ENCODE assay signal across 23 cellular contexts in the genomic region with DNA sequence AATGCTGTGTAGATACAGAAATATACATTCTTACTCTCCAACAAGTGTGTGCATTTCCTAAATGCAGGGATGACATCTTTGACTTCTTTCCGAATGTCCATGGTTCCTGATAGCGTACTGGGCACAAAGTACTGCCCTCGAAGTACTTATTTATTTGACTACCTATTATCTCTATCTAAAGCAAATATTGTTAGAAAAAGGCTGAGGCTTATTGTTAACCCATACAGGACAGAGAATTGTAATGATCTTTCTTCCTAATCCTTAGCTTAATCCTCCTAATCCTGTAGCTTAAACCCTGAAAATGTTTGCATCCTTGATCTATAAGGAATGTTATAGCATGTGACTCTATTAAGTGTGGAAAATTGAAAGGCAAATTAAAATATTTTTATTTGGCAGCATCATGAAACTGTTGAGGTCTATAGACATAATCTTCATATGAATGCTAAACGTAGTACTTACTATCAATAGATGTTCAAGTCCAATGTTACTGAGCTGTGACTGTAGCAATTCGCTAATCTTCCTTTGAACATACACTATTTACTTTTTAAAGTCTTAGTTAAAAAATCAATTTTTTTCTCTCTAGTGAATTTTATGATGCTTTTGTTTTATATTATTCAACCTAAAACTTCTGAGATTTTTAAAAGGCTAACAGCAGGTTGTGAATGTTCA.
DNase-seq lines count a peak whose midpoint lies in the region; ATAC-seq and TF ChIP-seq lines count a peak whose summit lies in the region.
"Had no signal": no experiment of that assay in that cellular context is flagged by ENCODE, and none has a peak within 500 bp of the region (broad histone marks: within the 10 kb centered on the region; RNA-seq: fewer than 3 reads in every experiment).

No MANE protein-coding gene starts in this region.

- H3K9me3 Mint-ChIP-seq in type B pancreatic cell: no peaks in the 10 kb centered on the region
- H3K9me3 Mint-ChIP-seq: activated naive CD8-positive, alpha-beta T cell treated with anti-CD3 and anti-CD28 coated beads, Interleukin-2, amount 10 ng/mL, durations not matched to agents 7 days and 5 days; CD8-positive, alpha-beta T cell; natural killer cell had no signal

- no peak overlapping the region for H3K4me3 Mint-ChIP-seq in type B pancreatic cell
- H3K4me3 Mint-ChIP-seq: activated naive CD8-positive, alpha-beta T cell treated with anti-CD3 and anti-CD28 coated beads, Interleukin-2, amount 10 ng/mL, durations not matched to agents 7 days and 5 days; CD8-positive, alpha-beta T cell; natural killer cell had no signal

- H3K4me1 ChIP-seq in GM23248 (ENCODE audit: insufficient read depth): peaks cover 29% of the 10 kb centered on the region
- peaks cover 20% of the 10 kb centered on the region for H3K4me1 ChIP-seq in smooth muscle cell (ENCODE audit: low read depth)

- WGBS in GM23248 (ENCODE audit: low coverage in 1 of 2, low lambda C conversion rate in 2 of 2, missing lambda C conversion rate in 2 of 2), 2 experiments: 98% methylated on average over 5 of the region's 5 CpGs
- WGBS in smooth muscle cell (ENCODE audit: low lambda C conversion rate): 50% methylated on average over 5 of the region's 5 CpGs

- H4K20me1 ChIP-seq in GM23248 (ENCODE audit: insufficient read depth) (no peaks in the 10 kb centered on the region), smooth muscle cell (ENCODE audit: low read depth) (no peaks in the 10 kb centered on the region)

- no peak overlapping the region for H3K27ac Mint-ChIP-seq in type B pancreatic cell
- H3K27ac Mint-ChIP-seq: activated naive CD8-positive, alpha-beta T cell treated with anti-CD3 and anti-CD28 coated beads, Interleukin-2, amount 10 ng/mL, durations not matched to agents 7 days and 5 days; CD8-positive, alpha-beta T cell; natural killer cell had no signal

- H3K79me2 ChIP-seq in GM23248 (ENCODE audit: insufficient read depth): no peaks in the 10 kb centered on the region
- H3K79me2 ChIP-seq in smooth muscle cell (ENCODE audit: low read depth): no peaks in the 10 kb centered on the region

- H3K36me3 ChIP-seq in GM23248 (ENCODE audit: low read depth) (no peaks in the 10 kb centered on the region), smooth muscle cell (ENCODE audit: low read depth) (no peaks in the 10 kb centered on the region)
- H3K36me3 ChIP-seq: gastroesophageal sphincter had no signal

- in situ Hi-C loops in GM23248 (cut with MboI): loop anchor here (25.0 kb wide), 1 partner anchor 246 kb away; no protein-coding TSS in a partner anchor

- no peaks in the 10 kb centered on the region for H3K9me3 ChIP-seq in GM23248 (ENCODE audit: low read depth)
- H3K9me3 ChIP-seq in smooth muscle cell (replicated peaks; ENCODE audit: low read depth): no peaks in the 10 kb centered on the region
- H3K9me3 ChIP-seq: gastroesophageal sphincter had no signal

- peaks cover 9% of the 10 kb centered on the region for H3K4me1 Mint-ChIP-seq in type B pancreatic cell (ENCODE audit: unreplicated experiment)

- DNase-seq in GM23248 (no peak), NCI-H82 (lab: John Stamatoyannopoulos, UW) (peak; percentile 81), left lobe of liver (ENCODE audit: low spot score) (no peak), smooth muscle cell (lab: John Stamatoyannopoulos, UW; ENCODE audit: unreplicated experiment) (no peak), type B pancreatic cell (ENCODE audit: extremely low spot score, unreplicated experiment) (no peak)
- DNase-seq: activated CD4-positive, alpha-beta T cell treated with anti-CD3 and anti-CD28 coated beads for 4 hours; activated CD8-positive, alpha-beta memory T cell treated with anti-CD3 and anti-CD28 coated beads for 24 hours; activated gamma-delta T cell; activated naive CD8-positive, alpha-beta T cell treated with anti-CD3 and anti-CD28 coated beads, Interleukin-2, amount 10 ng/mL, durations not matched to agents 7 days and 5 days; CD8-positive, alpha-beta T cell; cerebellar nuclear complex; dorsolateral prefrontal cortex; H7; hippocampal formation; midbrain; natural killer cell; NCI-H2081 treated with DMSO at 0.1 percent for 48 hours; NK-92 treated with Interleukin-12 subunit alpha and Interleukin-12 subunit beta, amount 100 ng/mL, for 24 hours; SHP77; stimulated activated CD4-positive, alpha-beta T cell treated with anti-CD3 and anti-CD28 coated beads, Interleukin-2, amount 100 ng/mL, for 24 hours had no signal

- H3K9me2 ChIP-seq in GM23248 (ENCODE audit: insufficient read depth): no peaks in the 10 kb centered on the region

- H3K9ac ChIP-seq in GM23248 (no peak overlapping the region), smooth muscle cell (ENCODE audit: low read depth) (peak overlapping the region; percentile 42)

- TF ChIP-seq CTCF in smooth muscle cell (IDR thresholded peaks at IDR 0.05; ENCODE audit: borderline replicate concordance, insufficient read depth, poor library complexity, severe bottlenecking): no peak
- TF ChIP-seq CTCF in type B pancreatic cell (conservative IDR thresholded peaks at IDR 0.05): no peak

- H3F3A ChIP-seq in GM23248 (ENCODE audit: insufficient read depth) (peaks cover 26% of the 10 kb centered on the region), smooth muscle cell (ENCODE audit: low read depth) (peaks cover 18% of the 10 kb centered on the region)

- no peaks in the 10 kb centered on the region for H3K27me3 ChIP-seq in GM23248 (replicated peaks; ENCODE audit: insufficient read depth)
- H3K27me3 ChIP-seq in smooth muscle cell (ENCODE audit: low read depth): no peaks in the 10 kb centered on the region
- H3K27me3 ChIP-seq: dorsolateral prefrontal cortex, gastroesophageal sphincter had no signal

- H2AFZ ChIP-seq in GM23248: no peak overlapping the region
- no peak overlapping the region for H2AFZ ChIP-seq in smooth muscle cell (ENCODE audit: low read depth)

- H3K4me2 ChIP-seq in GM23248 (ENCODE audit: unreplicated experiment) (peak overlapping the region; percentile 41), smooth muscle cell (peak overlapping the region; percentile 70)

- ATAC-seq in left lobe of liver (peak; percentile 62), GM21390 (IDR thresholded peaks at IDR 0.05; ENCODE audit: unreplicated experiment) (no peak), HG03354 (IDR thresholded peaks at IDR 0.05; ENCODE audit: poor library complexity, severe bottlenecking, unreplicated experiment) (no peak)
- ATAC-seq: CD8-positive, alpha-beta T cell; natural killer cell had no signal

- H3K27me3 Mint-ChIP-seq in type B pancreatic cell: peaks cover 4% of the 10 kb centered on the region
- H3K27me3 Mint-ChIP-seq: activated naive CD8-positive, alpha-beta T cell treated with anti-CD3 and anti-CD28 coated beads, Interleukin-2, amount 10 ng/mL, durations not matched to agents 7 days and 5 days had no signal

- H3K27ac ChIP-seq in GM23248 (peak overlapping the region; percentile 52; the same call in 1 of the 2 replicates), smooth muscle cell (ENCODE audit: low read depth) (peak overlapping the region; percentile 88)
- H3K27ac ChIP-seq: gastroesophageal sphincter had no signal

- H3K4me3 ChIP-seq in GM23248: no peak overlapping the region
- no peak overlapping the region for H3K4me3 ChIP-seq in smooth muscle cell
- H3K4me3 ChIP-seq: dorsolateral prefrontal cortex, gastroesophageal sphincter had no signal

- no peaks in the 10 kb centered on the region for H3K36me3 Mint-ChIP-seq in type B pancreatic cell
- H3K36me3 Mint-ChIP-seq: activated naive CD8-positive, alpha-beta T cell treated with anti-CD3 and anti-CD28 coated beads, Interleukin-2, amount 10 ng/mL, durations not matched to agents 7 days and 5 days; CD8-positive, alpha-beta T cell; natural killer cell had no signal
